20 cellular contexts compared by ENCODE assay signal in genomic region chr11:110158317-110159200, GRCh38.
"Had no signal": no experiment of that assay in that cellular context is flagged by ENCODE, and none has a peak within 500 bp of the region (broad histone marks: within the 10 kb centered on the region; RNA-seq: fewer than 3 reads in every experiment).

No MANE protein-coding gene starts in this region.

- H3K9me3 Mint-ChIP-seq: immature natural killer cell; memory B cell; naive thymus-derived CD4-positive, alpha-beta T cell had no signal

- H3K36me3 Mint-ChIP-seq: immature natural killer cell; memory B cell; naive thymus-derived CD4-positive, alpha-beta T cell had no signal

- H3K27ac Mint-ChIP-seq: immature natural killer cell, memory B cell had no signal

- H3K4me1 Mint-ChIP-seq: immature natural killer cell; memory B cell; naive thymus-derived CD4-positive, alpha-beta T cell had no signal

- ATAC-seq: esophagus mucosa; naive thymus-derived CD4-positive, alpha-beta T cell had no signal

- H3K9me3 ChIP-seq: spleen, tibial artery had no signal

- H3K27ac ChIP-seq: spleen, tibial artery, WERI-Rb-1 had no signal

- H3K4me1 ChIP-seq: spleen, tibial artery had no signal

- H3K4me3 Mint-ChIP-seq: immature natural killer cell; memory B cell; naive thymus-derived CD4-positive, alpha-beta T cell had no signal

- H3K4me3 ChIP-seq: spleen, tibial artery had no signal

- DNase-seq: activated CD4-positive, alpha-beta T cell treated with anti-CD3 and anti-CD28 coated beads for 1 hour; activated CD8-positive, alpha-beta memory T cell treated with anti-CD3 and anti-CD28 coated beads for 24 hours; activated CD8-positive, alpha-beta memory T cell treated with anti-CD3 and anti-CD28 coated beads, Interleukin-2, amount 50 U/mL, for 48 hours; activated effector memory CD4-positive, alpha-beta T cell treated with anti-CD3 and anti-CD28 coated beads, Interleukin-2, amount 50 U/mL, for 16 hours; activated naive CD4-positive, alpha-beta T cell treated with anti-CD3 and anti-CD28 coated beads, Interleukin-2, amount 50 U/mL, for 16 hours; activated T-cell treated with anti-CD3 and anti-CD28 coated beads, Interleukin-2, amount 50 U/mL, for 48 hours; cerebellar nuclear complex; cortex of kidney; effector CD4-positive, alpha-beta T cell; immature natural killer cell; kidney glomerular epithelial cell; naive thymus-derived CD4-positive, alpha-beta T cell; retina; spleen; stimulated activated naive CD4-positive, alpha-beta T cell treated with Interleukin-2 at 50 U/mL for 16 hours; T-helper 2 cell; tibial artery; WERI-Rb-1 had no signal

- H3K36me3 ChIP-seq: WERI-Rb-1 had no signal

- H3K27me3 ChIP-seq: spleen, tibial artery had no signal
